ENCODE assay signal across 8 cellular contexts in the genomic region with DNA sequence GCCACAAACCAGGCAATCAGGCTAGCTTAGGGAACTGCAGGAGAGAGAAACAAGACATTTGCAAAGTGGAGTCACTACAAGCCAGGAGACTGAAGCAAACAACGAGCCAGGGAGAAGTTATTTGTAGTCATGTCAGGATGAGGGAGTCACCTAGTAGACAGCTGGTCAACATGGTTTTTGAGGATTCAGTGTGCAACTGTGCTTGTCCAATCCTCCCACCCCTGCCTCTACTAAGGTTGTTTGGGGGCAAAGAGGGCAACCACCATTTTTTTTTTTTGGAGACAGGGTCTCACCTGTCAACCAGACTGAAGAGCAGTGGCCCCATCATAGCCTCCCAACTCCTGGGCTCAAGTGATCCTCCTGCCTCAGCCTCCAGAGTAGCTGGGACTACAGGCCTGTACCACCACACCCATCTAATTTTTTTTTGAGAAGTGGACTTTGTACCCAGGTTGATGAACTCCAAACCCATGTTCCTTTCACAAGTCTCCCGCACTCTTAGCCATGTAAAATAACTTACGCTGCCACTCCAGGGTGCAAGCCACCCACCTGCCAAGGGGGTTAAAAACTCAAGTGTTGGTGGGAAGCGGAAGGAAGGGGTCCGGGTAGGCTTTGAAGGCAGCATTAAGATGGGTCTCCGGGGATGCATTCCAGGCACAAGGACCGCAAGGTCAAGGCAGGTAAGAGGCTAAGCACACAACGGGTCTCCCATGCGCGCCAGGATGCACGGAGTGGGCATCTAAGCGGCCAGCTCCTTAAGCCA. TPM values are rescaled to one million over a fixed set of nuclear protein-coding genes. Genes with fewer than 3 reads are reported as not detected.
DNase-seq lines count a peak whose midpoint lies in the region; ATAC-seq, FAIRE-seq and TF ChIP-seq lines count a peak whose summit lies in the region.

No MANE protein-coding gene starts in this region.

- no peak for FAIRE-seq in bronchial epithelial cell (lab: Jason Lieb, UNC)

- H3K27me3 ChIP-seq in HUES6 (ENCODE audit: control insufficient read depth, insufficient read depth, low read length): no peaks in the 10 kb centered on the region
- H3K27me3 ChIP-seq in bronchial epithelial cell (ENCODE audit: control insufficient read depth, insufficient read depth, low read length): no peaks in the 10 kb centered on the region
- no peaks in the 10 kb centered on the region for H3K27me3 ChIP-seq in mucosa of rectum (ENCODE audit: control insufficient read depth in 2 of 2, insufficient read depth in 2 of 2, low read length in 2 of 2)

- DNase-seq in bronchial epithelial cell (ENCODE audit: low read depth) (no peak), T1000 (lab: John Stamatoyannopoulos, UW) (no peak), OCI-M2 (lab: John Stamatoyannopoulos, UW; ENCODE audit: unreplicated experiment) (no peak), HUDEP-2 (lab: John Stamatoyannopoulos, UW; ENCODE audit: unreplicated experiment in 76 of 76) (no peak)

- no peak for ATAC-seq in GM21528 (IDR thresholded peaks at IDR 0.05; ENCODE audit: low FRiP score, unreplicated experiment)

- no peak for TF ChIP-seq CTCF in 22Rv1 (IDR thresholded peaks at IDR 0.05)
- no peak for TF ChIP-seq CTCF in bronchial epithelial cell (IDR thresholded peaks at IDR 0.05; ENCODE audit: insufficient read depth, low read length, severe bottlenecking)

- H3K9ac ChIP-seq in HUES6 (ENCODE audit: low read length) (peak overlapping the region; percentile 100), mucosa of rectum (ENCODE audit: low read depth in 1 of 2, low read length in 2 of 2) (peak overlapping the region; percentile 79 to 85)

- H3K27ac ChIP-seq in 22Rv1 (peak overlapping the region; percentile 92), HUES6 (ENCODE audit: low read depth, low read length) (peak overlapping the region; percentile 99), mucosa of rectum (ENCODE audit: low read depth in 2 of 2, low read length in 2 of 2) (peak overlapping the region in 1 of 2 donors; percentile 92)

- H3K9me3 ChIP-seq in HUES6 (ENCODE audit: control insufficient read depth, insufficient read depth, low read depth, low read length) (no peaks in the 10 kb centered on the region), mucosa of rectum (ENCODE audit: control insufficient read depth in 2 of 2, low read length in 2 of 2) (no peaks in the 10 kb centered on the region)

- H3K4me3 ChIP-seq in HUES6 (ENCODE audit: low read depth, low read length) (peak overlapping the region; percentile 89), bronchial epithelial cell (ENCODE audit: low read depth, low read length) (peak overlapping the region; percentile 98), mucosa of rectum (ENCODE audit: low read length in 2 of 2) (peak overlapping the region; percentile 84 to 98)

- peaks cover 7% of the 10 kb centered on the region for H3K4me1 ChIP-seq in HUES6 (ENCODE audit: control insufficient read depth, insufficient read depth, low read length)
- H3K4me1 ChIP-seq in mucosa of rectum (ENCODE audit: control insufficient read depth in 2 of 2, insufficient read depth in 2 of 2, low read length in 2 of 2): peaks cover 11 to 12% of the 10 kb centered on the region in 2 donors

- H3K36me3 ChIP-seq in HUES6 (ENCODE audit: control insufficient read depth, insufficient read depth, low read length): peaks cover 49% of the 10 kb centered on the region
- peaks cover 35% of the 10 kb centered on the region for H3K36me3 ChIP-seq in bronchial epithelial cell (ENCODE audit: control insufficient read depth, insufficient read depth, low read length)
- H3K36me3 ChIP-seq in mucosa of rectum (ENCODE audit: control insufficient read depth in 2 of 2, insufficient read depth in 2 of 2, low read length in 2 of 2): peaks cover 35 to 40% of the 10 kb centered on the region in 2 donors

RNA-seq across cellular contexts. Expression of a gene that starts 1.0 kb away (rescaled TPM):
- total RNA-seq in bronchial epithelial cell: 3,172 and 3,391 TPM in 2 replicates

RNA-seq across cellular contexts. Expression of a gene that starts 1.2 kb away (rescaled TPM):
- total RNA-seq in bronchial epithelial cell: 30.3 and 49.2 TPM in 2 replicates

RNA-seq across cellular contexts. Expression of a gene that starts 7.5 kb away (rescaled TPM):
- not detected in 2 replicates for total RNA-seq in bronchial epithelial cell
